ENCODE assay signal across 11 cellular contexts in genomic region chr13:33279898-33280549, GRCh38. TPM values are rescaled to one million over a fixed set of nuclear protein-coding genes. Genes with fewer than 3 reads are reported as not detected.
DNase-seq lines count a peak whose midpoint lies in the region; ATAC-seq and TF ChIP-seq lines count a peak whose summit lies in the region.
"Had no signal": no experiment of that assay in that cellular context is flagged by ENCODE, and none has a peak within 500 bp of the region (broad histone marks: within the 10 kb centered on the region; RNA-seq: fewer than 3 reads in every experiment).

No MANE protein-coding gene starts in this region.

- 62% methylated on average over 3 of the region's 3 CpGs for WGBS in prostate gland

- H3K27ac ChIP-seq in RWPE2 (ENCODE audit: poor library complexity, severe bottlenecking): peak overlapping the region; percentile 99
- no peak overlapping the region for H3K27ac ChIP-seq in prostate gland

- no peaks in the 10 kb centered on the region for H3K9me3 ChIP-seq in RWPE2 (ENCODE audit: severe bottlenecking)
- H3K9me3 ChIP-seq in prostate gland: no peaks in the 10 kb centered on the region

- peak; percentile 94 for DNase-seq in EL
- peak; percentile 69 for DNase-seq in RWPE2 (ENCODE audit: low spot score)
- peak; percentile 86 for DNase-seq in fibroblast of mammary gland (ENCODE audit: low read depth)
- peak; percentile 31 for DNase-seq in prostate gland (ENCODE audit: low spot score)
- DNase-seq in NCI-H1105 (lab: John Stamatoyannopoulos, UW): no peak
- no peak for DNase-seq in SK-N-DZ (ENCODE audit: low spot score)
- DNase-seq in hypothalamus (lab: John Stamatoyannopoulos, UW): no peak
- DNase-seq: activated T-cell treated with anti-CD3 and anti-CD28 coated beads, Interleukin-2, amount 50 U/mL, for 24 hours; DMS 273 treated with DMSO at 0.1 percent for 48 hours; SHP77 treated with DMSO at 0.1 percent for 48 hours had no signal

- H3K27me3 ChIP-seq in RWPE2 (ENCODE audit: insufficient read depth, poor library complexity, severe bottlenecking): no peaks in the 10 kb centered on the region
- H3K27me3 ChIP-seq in prostate gland (replicated peaks; ENCODE audit: insufficient read depth): no peaks in the 10 kb centered on the region

- H3K4me1 ChIP-seq in RWPE2 (ENCODE audit: insufficient read depth, poor library complexity, severe bottlenecking): peaks cover 56% of the 10 kb centered on the region
- H3K4me1 ChIP-seq in prostate gland (replicated peaks): no peaks in the 10 kb centered on the region

- H3K4me3 ChIP-seq in RWPE2 (ENCODE audit: severe bottlenecking) (no peak overlapping the region), fibroblast of mammary gland (ENCODE audit: control insufficient read depth, low read depth, low read length) (no peak overlapping the region), prostate gland (no peak overlapping the region)

- TF ChIP-seq CTCF in RWPE2 (IDR thresholded peaks at IDR 0.05; ENCODE audit: poor library complexity, severe bottlenecking) (no peak), fibroblast of mammary gland (conservative IDR thresholded peaks at IDR 0.05; ENCODE audit: control insufficient read depth, insufficient read depth, low read depth, low read length) (no peak), prostate gland (IDR thresholded peaks at IDR 0.05) (no peak)

- intact Hi-C loops in prostate gland (cut with DNase I): loop anchor here (10.0 kb wide), 1 partner anchor 445 kb away; no protein-coding TSS in a partner anchor

- H3K36me3 ChIP-seq in RWPE2 (ENCODE audit: low read depth) (peaks cover 67% of the 10 kb centered on the region), prostate gland (no peaks in the 10 kb centered on the region)

- peak; percentile 74 for ATAC-seq in RWPE2 (ENCODE audit: low read depth)
- no peak for ATAC-seq in HG03159 (IDR thresholded peaks at IDR 0.05; ENCODE audit: unreplicated experiment)

- TF ChIP-seq POLR2A in prostate gland (IDR thresholded peaks at IDR 0.05): no peak

RNA-seq across cellular contexts. Expression of gene STARD13, which starts 5.5 kb away (rescaled TPM):
- total RNA-seq in prostate gland: 10 to 100 TPM; 27.4 to 31.1 TPM
- polyA plus RNA-seq in SK-N-DZ (2014; cell fraction: cytosol; rRNA removed): 1.2 and 2.8 TPM in 2 replicates
- 1.7 and 2.4 TPM in 2 replicates for polyA plus RNA-seq in SK-N-DZ (2014; cell fraction: nucleus; rRNA removed)

Comparison
In these comparisons a context has a peak if more than half of its experiments do, and no peak if none do; other contexts are left out.
1. DNase-seq: peak in EL (single experiment), RWPE2 (single experiment), fibroblast of mammary gland (single experiment) and prostate gland (single experiment); none in NCI-H1105 (single experiment), SK-N-DZ (single experiment) and hypothalamus (0 of 51).